ENCODE assay signal across 11 cellular contexts in genomic region chr12:43267782-43268181, GRCh38.
"Had no signal": no experiment of that assay in that cellular context is flagged by ENCODE, and none has a peak within 500 bp of the region (broad histone marks: within the 10 kb centered on the region; RNA-seq: fewer than 3 reads in every experiment).

No MANE protein-coding gene starts in this region.

- H3K4me1 ChIP-seq: adrenal gland, parathyroid adenoma had no signal

- H3K4me3 ChIP-seq: adrenal gland, skin epidermis had no signal

- H3K4me1 Mint-ChIP-seq: activated CD4-positive, alpha-beta memory T cell treated with anti-CD3 and anti-CD28 coated beads, Interleukin-2, amount 10 ng/mL, durations not matched to agents 7 days and 5 days; activated naive CD4-positive, alpha-beta T cell treated with anti-CD3 and anti-CD28 coated beads, Interleukin-2, amount 50 U/mL, for 24 hours had no signal

- H3K27me3 Mint-ChIP-seq: activated CD4-positive, alpha-beta memory T cell treated with anti-CD3 and anti-CD28 coated beads, Interleukin-2, amount 10 ng/mL, durations not matched to agents 7 days and 5 days; activated naive CD4-positive, alpha-beta T cell treated with anti-CD3 and anti-CD28 coated beads, Interleukin-2, amount 50 U/mL, for 24 hours; stimulated activated naive CD8-positive, alpha-beta T cell treated with anti-CD3 and anti-CD28 coated beads, Interleukin-15, Interleukin-2, amounts not matched to agents 100 ng/mL and 50 ng/mL, for 24 hours; type B pancreatic cell had no signal

- H3K27ac ChIP-seq: adrenal gland, parathyroid adenoma, skin epidermis had no signal

- H3K79me2 ChIP-seq: parathyroid adenoma had no signal

- H3K9me3 ChIP-seq: adrenal gland had no signal

- H3K27ac Mint-ChIP-seq: activated CD4-positive, alpha-beta memory T cell treated with anti-CD3 and anti-CD28 coated beads, Interleukin-2, amount 10 ng/mL, durations not matched to agents 7 days and 5 days; activated naive CD4-positive, alpha-beta T cell treated with anti-CD3 and anti-CD28 coated beads, Interleukin-2, amount 50 U/mL, for 24 hours; stimulated activated naive CD8-positive, alpha-beta T cell treated with anti-CD3 and anti-CD28 coated beads, Interleukin-15, Interleukin-2, amounts not matched to agents 100 ng/mL and 50 ng/mL, for 24 hours; type B pancreatic cell had no signal

- H3K4me3 Mint-ChIP-seq: activated CD4-positive, alpha-beta memory T cell treated with anti-CD3 and anti-CD28 coated beads, Interleukin-2, amount 10 ng/mL, durations not matched to agents 7 days and 5 days; activated naive CD4-positive, alpha-beta T cell treated with anti-CD3 and anti-CD28 coated beads, Interleukin-2, amount 50 U/mL, for 24 hours; stimulated activated naive CD8-positive, alpha-beta T cell treated with anti-CD3 and anti-CD28 coated beads, Interleukin-15, Interleukin-2, amounts not matched to agents 100 ng/mL and 50 ng/mL, for 24 hours; type B pancreatic cell had no signal

- H3K36me3 Mint-ChIP-seq: activated naive CD4-positive, alpha-beta T cell treated with anti-CD3 and anti-CD28 coated beads, Interleukin-2, amount 50 U/mL, for 24 hours; type B pancreatic cell had no signal

- H3K27me3 ChIP-seq: adrenal gland had no signal

- H3K9ac ChIP-seq: parathyroid adenoma had no signal

- H2AFZ ChIP-seq: parathyroid adenoma had no signal

- H3K36me3 ChIP-seq: adrenal gland had no signal

- ATAC-seq: left ventricle myocardium superior had no signal

- H3K9me3 Mint-ChIP-seq: activated CD4-positive, alpha-beta memory T cell treated with anti-CD3 and anti-CD28 coated beads, Interleukin-2, amount 10 ng/mL, durations not matched to agents 7 days and 5 days; type B pancreatic cell had no signal

- DNase-seq: activated CD4-positive, alpha-beta memory T cell treated with anti-CD3 and anti-CD28 coated beads, Interleukin-2, amount 10 ng/mL, durations not matched to agents 7 days and 5 days; activated effector memory CD4-positive, alpha-beta T cell treated with anti-CD3 and anti-CD28 coated beads, Interleukin-2, amount 50 U/mL, for 16 hours; activated T-cell treated with anti-CD3 and anti-CD28 coated beads, Interleukin-2, amount 50 U/mL, for 48 hours; adrenal gland; left ventricle myocardium superior; SW 1271 had no signal
